ENCODE assay signal across 17 cellular contexts in genomic region chr11:109845437-109845836, GRCh38.
"Had no signal": no experiment of that assay in that cellular context is flagged by ENCODE, and none has a peak within 500 bp of the region (broad histone marks: within the 10 kb centered on the region; RNA-seq: fewer than 3 reads in every experiment).

No MANE protein-coding gene starts in this region.

- H3K36me3 Mint-ChIP-seq: activated naive CD8-positive, alpha-beta T cell treated with anti-CD3 and anti-CD28 coated beads for 36 hours; memory B cell; natural killer cell; stimulated activated naive B cell treated with anti-CD40 and anti-IgM and Interleukin-4, amounts not matched to agents 10 μg/mL and 1 μg/mL and 100 μg/mL, for 72 hours had no signal

- H3K27ac Mint-ChIP-seq: activated naive CD8-positive, alpha-beta T cell treated with anti-CD3 and anti-CD28 coated beads for 36 hours; activated T-helper 1 cell treated with anti-CD3 and anti-CD28 coated beads, Interleukin-12 subunit alpha, Interleukin-12 subunit beta, Interleukin-2, Interleukin-4 antibody, amounts not matched to agents 30 ng/mL and 10 ng/mL and 1 ng/mL, durations not matched to agents 14 hours and 24 hours and 36 hours; memory B cell; natural killer cell; stimulated activated naive B cell treated with anti-CD40 and anti-IgM and Interleukin-4, amounts not matched to agents 10 μg/mL and 1 μg/mL and 100 μg/mL, for 72 hours had no signal

- H3K4me1 ChIP-seq: tibial artery had no signal

- H3K4me1 Mint-ChIP-seq: activated naive CD8-positive, alpha-beta T cell treated with anti-CD3 and anti-CD28 coated beads for 36 hours; memory B cell; natural killer cell; stimulated activated naive B cell treated with anti-CD40 and anti-IgM and Interleukin-4, amounts not matched to agents 10 μg/mL and 1 μg/mL and 100 μg/mL, for 72 hours had no signal

- H3K27ac ChIP-seq: epithelial cell of prostate, tibial artery had no signal

- H3K36me3 ChIP-seq: tibial artery had no signal

- H3K4me3 ChIP-seq: skin epidermis, tibial artery had no signal

- H3K9me3 ChIP-seq: tibial artery had no signal

- H3K9me3 Mint-ChIP-seq: activated naive CD8-positive, alpha-beta T cell treated with anti-CD3 and anti-CD28 coated beads for 36 hours; activated T-helper 1 cell treated with anti-CD3 and anti-CD28 coated beads, Interleukin-12 subunit alpha, Interleukin-12 subunit beta, Interleukin-2, Interleukin-4 antibody, amounts not matched to agents 30 ng/mL and 10 ng/mL and 1 ng/mL, durations not matched to agents 14 hours and 24 hours and 36 hours had no signal

- H3K27me3 ChIP-seq: tibial artery had no signal

- H3K4me3 Mint-ChIP-seq: activated naive CD8-positive, alpha-beta T cell treated with anti-CD3 and anti-CD28 coated beads for 36 hours; activated T-helper 1 cell treated with anti-CD3 and anti-CD28 coated beads, Interleukin-12 subunit alpha, Interleukin-12 subunit beta, Interleukin-2, Interleukin-4 antibody, amounts not matched to agents 30 ng/mL and 10 ng/mL and 1 ng/mL, durations not matched to agents 14 hours and 24 hours and 36 hours; memory B cell; natural killer cell; stimulated activated naive B cell treated with anti-CD40 and anti-IgM and Interleukin-4, amounts not matched to agents 10 μg/mL and 1 μg/mL and 100 μg/mL, for 72 hours had no signal

- ATAC-seq: activated CD4-positive, CD25-positive, alpha-beta regulatory T cell treated with anti-CD3 and anti-CD28 coated beads, Interleukin-2, amount 50 U/mL, for 24 hours; left ventricle myocardium superior; natural killer cell; stimulated activated naive B cell treated with anti-CD40 and anti-IgM and Interleukin-4, amounts not matched to agents 10 μg/mL and 1 μg/mL and 100 μg/mL, for 72 hours had no signal

- DNase-seq: activated naive CD8-positive, alpha-beta T cell treated with anti-CD3 and anti-CD28 coated beads for 36 hours; anterior cingulate cortex; hippocampal formation; kidney; left ventricle myocardium superior; natural killer cell; nucleus accumbens; stimulated activated CD4-positive, alpha-beta T cell treated with anti-CD3 and anti-CD28 coated beads, Interleukin-15, amount 100 ng/mL, for 24 hours; stimulated activated CD4-positive, alpha-beta T cell treated with anti-CD3 and anti-CD28 coated beads, Interleukin-4, amount 100 ng/mL, for 1 hour; stimulated activated naive B cell treated with anti-CD40 and anti-IgM and Interleukin-4, amounts not matched to agents 10 μg/mL and 1 μg/mL and 100 μg/mL, for 72 hours; T1000; tibial artery had no signal
